ENCODE assay signal across 25 cellular contexts in genomic region chrX:20455001-20455400, GRCh38.
DNase-seq lines count a peak whose midpoint lies in the region; ATAC-seq, FAIRE-seq and TF ChIP-seq lines count a peak whose summit lies in the region.
"Had no signal": no experiment of that assay in that cellular context is flagged by ENCODE, and none has a peak within 500 bp of the region (broad histone marks: within the 10 kb centered on the region; RNA-seq: fewer than 3 reads in every experiment).

No MANE protein-coding gene starts in this region.

- POLR2A ChIA-PET in HEK293T (lab: Yijun Ruan, JAX) = no interaction called here

- ATAC-seq in HG03108 (IDR thresholded peaks at IDR 0.05; ENCODE audit: unreplicated experiment) = no peak
- ATAC-seq: HCT116, WTC11 had no signal

- DNase-seq in EL (peak; percentile 23), GM19239 (ENCODE audit: insufficient read length, low spot score) (no peak), RCC 7860 (ENCODE audit: low spot score) (peak; percentile 70), kidney glomerular epithelial cell (lab: John Stamatoyannopoulos, UW) (peak; percentile 41), HEK293T (ENCODE audit: extremely low spot score) (no peak), DMS53 treated with DMSO at 0.1 percent for 48 hours (lab: John Stamatoyannopoulos, UW; ENCODE audit: unreplicated experiment) (no peak), NAMALWA (ENCODE audit: low spot score) (no peak)
- DNase-seq: activated CD4-positive, alpha-beta T cell treated with anti-CD3 and anti-CD28 coated beads, Interleukin-2, amount 10 ng/mL, durations not matched to agents 24 days and 14 days; activated CD8-positive, alpha-beta memory T cell treated with anti-CD3 and anti-CD28 coated beads for 24 hours; activated effector memory CD4-positive, alpha-beta T cell treated with anti-CD3 and anti-CD28 coated beads, Interleukin-2, amount 50 U/mL, for 16 hours; effector CD8-positive, alpha-beta T cell; head of caudate nucleus; left ventricle myocardium inferior; mesendoderm; MM.1S; NCI-H1417; NCI-H2029 treated with DMSO at 0.1 percent for 48 hours; NCI-H526; OCI-M1; stimulated activated CD4-positive, alpha-beta T cell treated with anti-CD3 and anti-CD28 coated beads, Interleukin-2, amount 100 ng/mL, for 24 hours; stimulated activated naive CD8-positive, alpha-beta T cell treated with anti-CD3 and anti-CD28 coated beads, Interleukin-15, Interleukin-2, amounts not matched to agents 100 U/mL and 50 U/mL, for 24 hours; T1000 had no signal

- peak; percentile 68 for FAIRE-seq in GM19239 (lab: Jason Lieb, UNC)
- peak; percentile 92 for FAIRE-seq in RCC 7860 (lab: Jason Lieb, UNC)

- CTCF ChIA-PET in HEK293T (lab: Yijun Ruan, JAX) = no interaction called here

TF ChIP-seq in HEK293T, 16 proteins besides CTCF, POLR2A, EP300 and RAD21:
- TF ChIP-seq FOXA1 (IDR thresholded peaks at IDR 0.05) (no peak), LEF1 (IDR thresholded peaks at IDR 0.05; ENCODE audit: borderline replicate concordance) (no peak), SP1 (IDR thresholded peaks at IDR 0.05) (no peak), FOXK2 (IDR thresholded peaks at IDR 0.05) (no peak), PKNOX1 (IDR thresholded peaks at IDR 0.05) (no peak), CTBP1 (IDR thresholded peaks at IDR 0.05; ENCODE audit: borderline replicate concordance) (no peak), NFRKB (IDR thresholded peaks at IDR 0.05) (no peak), SUZ12 (IDR thresholded peaks at IDR 0.05) (no peak), FOXM1 (IDR thresholded peaks at IDR 0.05; ENCODE audit: borderline replicate concordance) (no peak), TARDBP (IDR thresholded peaks at IDR 0.05) (no peak), ELF4 (IDR thresholded peaks at IDR 0.05) (no peak), HDGF (IDR thresholded peaks at IDR 0.05; ENCODE audit: borderline replicate concordance) (no peak), BHLHE40 (IDR thresholded peaks at IDR 0.05; ENCODE audit: borderline replicate concordance) (no peak)
TF ChIP-seq in HEK293T: peak in this region for 0.

Comparison
In these comparisons a context has a peak if more than half of its experiments do, and no peak if none do; other contexts are left out.
1. DNase-seq: peak in EL (single experiment), RCC 7860 (single experiment) and kidney glomerular epithelial cell (single experiment); none in GM19239 (single experiment), HEK293T (single experiment), DMS53 treated with DMSO at 0.1 percent for 48 hours (single experiment) and NAMALWA (single experiment).